10 cellular contexts compared by ENCODE assay signal in genomic region chr15:44718927-44719292, GRCh38. TPM values are rescaled to one million over a fixed set of nuclear protein-coding genes. Genes with fewer than 3 reads are reported as not detected.
DNase-seq lines count a peak whose midpoint lies in the region; ATAC-seq and TF ChIP-seq lines count a peak whose summit lies in the region.
"Had no signal": no experiment of that assay in that cellular context is flagged by ENCODE, and none has a peak within 500 bp of the region (broad histone marks: within the 10 kb centered on the region; RNA-seq: fewer than 3 reads in every experiment).

No MANE protein-coding gene starts in this region.

- no TSS peak for BruUV-seq in Calu3 (replicated peaks; lab: Mats Ljungman, UMichigan)

- TF ChIP-seq CTCF in Calu3 (IDR thresholded peaks at IDR 0.05; ENCODE audit: unreplicated experiment) (no peak), MM.1S (IDR thresholded peaks at IDR 0.05; ENCODE audit: low read length) (no peak), endodermal cell (conservative IDR thresholded peaks at IDR 0.05) (no peak)

- H3K4me2 ChIP-seq in MM.1S (ENCODE audit: low read depth, low read length): no peak overlapping the region

- H3K27ac Mint-ChIP-seq in Calu3 (ENCODE audit: unreplicated experiment): peak overlapping the region; percentile 40
- no peak overlapping the region for H3K27ac Mint-ChIP-seq in endodermal cell

- no peaks in the 10 kb centered on the region for H3K9me3 Mint-ChIP-seq in Calu3 (ENCODE audit: low read depth, unreplicated experiment)
- H3K9me3 Mint-ChIP-seq in endodermal cell: no peaks in the 10 kb centered on the region

- no peak for ATAC-seq in GM21737 (IDR thresholded peaks at IDR 0.05; ENCODE audit: unreplicated experiment)

- no peaks in the 10 kb centered on the region for H3K27me3 ChIP-seq in MM.1S (replicated peaks; ENCODE audit: insufficient read depth, low read length)
- H3K27me3 ChIP-seq in effector memory CD4-positive, alpha-beta T cell (replicated peaks; ENCODE audit: control insufficient read depth, insufficient read depth, low read length, poor library complexity, severe bottlenecking): no peaks in the 10 kb centered on the region
- no peaks in the 10 kb centered on the region for H3K27me3 ChIP-seq in endodermal cell (ENCODE audit: control insufficient read depth, insufficient read depth, low read length, poor library complexity, severe bottlenecking)
- H3K27me3 ChIP-seq: tibial nerve had no signal

- peaks cover 70% of the 10 kb centered on the region for H3F3A ChIP-seq in MM.1S (ENCODE audit: insufficient read depth, low read length)

- no peaks in the 10 kb centered on the region for H3K27me3 Mint-ChIP-seq in Calu3 (ENCODE audit: unreplicated experiment)
- H3K27me3 Mint-ChIP-seq in endodermal cell (ENCODE audit: insufficient read depth): no peaks in the 10 kb centered on the region

- H3K4me1 ChIP-seq in MM.1S (ENCODE audit: low read length) (peaks cover 76% of the 10 kb centered on the region), endodermal cell (ENCODE audit: control insufficient read depth, insufficient read depth, low read length) (no peaks in the 10 kb centered on the region)
- peaks cover 68% of the 10 kb centered on the region for H3K4me1 ChIP-seq in effector memory CD4-positive, alpha-beta T cell (ENCODE audit: control insufficient read depth, insufficient read depth, low read length, poor library complexity, severe bottlenecking)
- H3K4me1 ChIP-seq: psoas muscle had no signal

- H3K4me3 ChIP-seq in MM.1S (ENCODE audit: low read length) (no peak overlapping the region), endodermal cell (ENCODE audit: low read length) (no peak overlapping the region)
- peak overlapping the region; percentile 6 for H3K4me3 ChIP-seq in effector memory CD4-positive, alpha-beta T cell (ENCODE audit: insufficient read depth, low read depth, low read length, poor library complexity, severe bottlenecking)
- H3K4me3 ChIP-seq: lung, psoas muscle, tibial nerve had no signal

- H3K4me1 Mint-ChIP-seq in Calu3 (ENCODE audit: low read depth, unreplicated experiment) (peaks cover 8% of the 10 kb centered on the region), endodermal cell (peaks cover 2% of the 10 kb centered on the region)

- CTCF ChIA-PET in Calu3 (lab: Charles Lee): no interaction called here

- H2AFZ ChIP-seq in MM.1S (ENCODE audit: low read length): no peak overlapping the region

- H3K9ac ChIP-seq in MM.1S (ENCODE audit: low read length) (no peak overlapping the region), endodermal cell (ENCODE audit: extremely low read depth, low read length, poor library complexity, severe bottlenecking) (no peak overlapping the region)

- peaks cover 26% of the 10 kb centered on the region for H4K20me1 ChIP-seq in MM.1S (ENCODE audit: insufficient read depth, low read length)

- H3K9me2 ChIP-seq in MM.1S (replicated peaks; ENCODE audit: insufficient read depth, low read length): no peaks in the 10 kb centered on the region

- H3K79me2 ChIP-seq in MM.1S (ENCODE audit: low read length): peaks cover 32% of the 10 kb centered on the region

- 96 to 100% methylated on average over 3 to 8 of the region's 8 CpGs for WGBS in endodermal cell (ENCODE audit: insufficient coverage in 1 of 2, insufficient read length in 1 of 2), 2 experiments

- H3K9me3 ChIP-seq in MM.1S (replicated peaks; ENCODE audit: insufficient read depth, low read length) (no peaks in the 10 kb centered on the region), endodermal cell (ENCODE audit: control insufficient read depth, low read length) (no peaks in the 10 kb centered on the region)
- no peaks in the 10 kb centered on the region for H3K9me3 ChIP-seq in effector memory CD4-positive, alpha-beta T cell (ENCODE audit: control insufficient read depth, low read length)
- H3K9me3 ChIP-seq: psoas muscle, tibial nerve had no signal

- DNase-seq in Calu3 (no peak), MM.1S (peak; percentile 5), endodermal cell (no peak), AG20443 (ENCODE audit: low spot score) (no peak)
- DNase-seq in effector memory CD4-positive, alpha-beta T cell: no peak
- DNase-seq: aorta, psoas muscle had no signal

- peak overlapping the region; percentile 43; the same call in 1 of the 2 replicates for H3K27ac ChIP-seq in MM.1S (ENCODE audit: low read length)
- H3K27ac ChIP-seq in effector memory CD4-positive, alpha-beta T cell (ENCODE audit: insufficient read depth, low read length, poor library complexity, severe bottlenecking): peak overlapping the region; percentile 79
- no peak overlapping the region for H3K27ac ChIP-seq in endodermal cell (ENCODE audit: low read depth, low read length)
- H3K27ac ChIP-seq: psoas muscle had no signal

- H3K4me3 Mint-ChIP-seq in Calu3 (ENCODE audit: low read depth, unreplicated experiment) (no peak overlapping the region), endodermal cell (no peak overlapping the region)

- intact Hi-C loops in Calu3 (cut with micrococcal nuclease; ENCODE audit: unreplicated experiment): no loop called here

- peaks cover 32% of the 10 kb centered on the region for H3K36me3 ChIP-seq in MM.1S (replicated peaks; ENCODE audit: insufficient read depth, low read length)
- H3K36me3 ChIP-seq in effector memory CD4-positive, alpha-beta T cell (ENCODE audit: control insufficient read depth, insufficient read depth, low read length): peaks cover 46% of the 10 kb centered on the region
- H3K36me3 ChIP-seq in endodermal cell (ENCODE audit: control insufficient read depth, insufficient read depth, low read length): peaks cover 21% of the 10 kb centered on the region

- H3K36me3 Mint-ChIP-seq in Calu3 (ENCODE audit: insufficient read depth, unreplicated experiment) (peaks cover 15% of the 10 kb centered on the region), endodermal cell (ENCODE audit: low read depth) (peaks cover 3% of the 10 kb centered on the region)

RNA-seq across cellular contexts. Expression of gene B2M, which starts 7.6 kb away (rescaled TPM):
- total RNA-seq in Calu3 (2022): 1,002 and 1,731 TPM in 2 replicates
- total RNA-seq in endodermal cell: 10 to 100 TPM; 66.5 to 74.3 TPM
- polyA plus RNA-seq in endodermal cell (2013, experiment 1 of 2): 92.9 TPM
- 89.3 TPM for polyA plus RNA-seq in endodermal cell (2013, experiment 2 of 2)

RNA-seq across cellular contexts. Expression of gene PATL2, which starts 7.8 kb away (rescaled TPM):
- total RNA-seq in Calu3 (2022) (1.7 and 3.8 TPM in 2 replicates), endodermal cell (under 1 TPM in 1 of 2 donors, not detected in 1; 0.26 TPM)
- 0.11 TPM for polyA plus RNA-seq in endodermal cell (2013, experiment 1 of 2)
- polyA plus RNA-seq in endodermal cell (2013, experiment 2 of 2): not detected

RNA-seq across cellular contexts. Expression of gene TRIM69, which starts 17.4 kb away (rescaled TPM):
- 9.7 and 20.2 TPM in 2 replicates for total RNA-seq in Calu3 (2022)
- total RNA-seq in endodermal cell: 10 to 100 TPM in 1 of 2 donors, 1 to 10 TPM in 1; 5.7 to 13.1 TPM
- polyA plus RNA-seq in endodermal cell (2013, experiment 1 of 2): 8.8 TPM
- 11.8 TPM for polyA plus RNA-seq in endodermal cell (2013, experiment 2 of 2)

RNA-seq across cellular contexts. Expression of gene SPG11, which starts 55.4 kb away (rescaled TPM):
- total RNA-seq in Calu3 (2022) (36.2 and 36.6 TPM in 2 replicates), endodermal cell (10 to 100 TPM; 60.2 to 61.6 TPM)
- 37.9 TPM for polyA plus RNA-seq in endodermal cell (2013, experiment 1 of 2)
- 34.3 TPM for polyA plus RNA-seq in endodermal cell (2013, experiment 2 of 2)

Comparison
In these comparisons a context has a peak if more than half of its experiments do, and no peak if none do; other contexts are left out.
1. RNA of gene B2M, which starts 7.6 kb away (total RNA-seq): 1,002 to 1,731 TPM in Calu3; 66.5 to 74.3 TPM in endodermal cell; every median in the first group is over 10 times any median in the second.